In the genomic region with DNA sequence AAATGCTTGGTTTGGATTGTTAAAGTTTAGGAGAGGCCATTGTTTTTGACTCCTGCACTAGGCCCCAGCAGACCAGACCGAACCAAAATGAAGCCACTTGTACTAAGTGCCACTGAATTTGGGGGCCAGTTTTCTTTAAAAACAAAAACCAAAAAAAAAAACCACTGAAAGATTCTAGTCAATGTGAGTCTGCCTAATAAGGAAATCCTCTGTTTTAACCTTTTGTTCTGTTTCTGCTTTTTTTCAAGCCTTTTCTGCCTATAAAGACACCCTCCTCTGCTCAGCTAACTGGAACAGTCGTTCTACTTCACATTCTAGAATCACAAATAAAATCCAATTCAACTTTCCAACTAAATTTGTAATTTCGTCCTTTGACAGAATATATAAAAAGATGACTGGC, we compare ENCODE assay signal across 13 cellular contexts.
DNase-seq lines count a peak whose midpoint lies in the region; ATAC-seq and TF ChIP-seq lines count a peak whose summit lies in the region.
"Had no signal": no experiment of that assay in that cellular context is flagged by ENCODE, and none has a peak within 500 bp of the region (broad histone marks: within the 10 kb centered on the region; RNA-seq: fewer than 3 reads in every experiment).

No MANE protein-coding gene starts in this region.

- peak overlapping the region; percentile 93 for H3K27ac Mint-ChIP-seq in T-helper 2 cell treated with Interferon-gamma antibody and Interleukin-4, amounts not matched to agents 5 μg/mL and 100 μg/mL, for 36 hours
- H3K27ac Mint-ChIP-seq in memory B cell = peak overlapping the region; percentile 47

- no peaks in the 10 kb centered on the region for H3K27me3 Mint-ChIP-seq in T-helper 2 cell treated with Interferon-gamma antibody and Interleukin-4, amounts not matched to agents 5 μg/mL and 100 μg/mL, for 36 hours (ENCODE audit: low read depth)
- no peaks in the 10 kb centered on the region for H3K27me3 Mint-ChIP-seq in memory B cell

- no peak for DNase-seq in left ventricle myocardium inferior
- DNase-seq in right cardiac atrium = no peak
- no peak for DNase-seq in T-helper 2 cell treated with Interferon-gamma antibody and Interleukin-4, amounts not matched to agents 5 μg/mL and 100 μg/mL, for 36 hours (ENCODE audit: low spot score)
- DNase-seq in memory B cell (ENCODE audit: low spot score in 2 of 2) = no peak
- DNase-seq in HuH-7 (ENCODE audit: low spot score) = no peak
- no peak for DNase-seq in NCI-H748 treated with DMSO at 0.1 percent for 48 hours (lab: John Stamatoyannopoulos, UW)
- DNase-seq in central memory CD4-positive, alpha-beta T cell = no peak
- DNase-seq in iPS-NIHi7 (ENCODE audit: extremely low spot score) = no peak
- DNase-seq: BE2C; GF-D8; SIG-M5; stimulated activated CD4-positive, alpha-beta T cell treated with anti-CD3 and anti-CD28 coated beads, Interleukin-15, amount 100 ng/mL, for 24 hours had no signal

- no peaks in the 10 kb centered on the region for H3K36me3 ChIP-seq in left ventricle myocardium inferior
- H3K36me3 ChIP-seq: BE2C, HAP-1 had no signal

- 72% methylated on average over 3 of the region's 3 CpGs for WGBS in right cardiac atrium

- H3K4me3 ChIP-seq in left ventricle myocardium inferior (no peak overlapping the region), right cardiac atrium (ENCODE audit: low read length) (no peak overlapping the region)
- H3K4me3 ChIP-seq: HAP-1 had no signal

- peaks cover 44% of the 10 kb centered on the region for H3K36me3 Mint-ChIP-seq in T-helper 2 cell treated with Interferon-gamma antibody and Interleukin-4, amounts not matched to agents 5 μg/mL and 100 μg/mL, for 36 hours (ENCODE audit: low read depth)
- peaks cover 7% of the 10 kb centered on the region for H3K36me3 Mint-ChIP-seq in memory B cell

- H3K4me1 ChIP-seq in left ventricle myocardium inferior = peaks cover 67% of the 10 kb centered on the region
- H3K4me1 ChIP-seq in right cardiac atrium (ENCODE audit: control insufficient read depth, insufficient read depth, low read length) = peaks cover 22% of the 10 kb centered on the region

- ATAC-seq in right cardiac atrium = no peak
- ATAC-seq in memory B cell (ENCODE audit: low read depth) = peak; percentile 29

- intact Hi-C loops in left ventricle myocardium inferior (cut with micrococcal nuclease) (no loop called here), right cardiac atrium (cut with DNase I) (loop anchor here (5.0 to 10.0 kb wide), 2 partner anchors 61 to 64 kb away; a partner anchor contains a TSS)

- no peaks in the 10 kb centered on the region for H3K9me3 Mint-ChIP-seq in T-helper 2 cell treated with Interferon-gamma antibody and Interleukin-4, amounts not matched to agents 5 μg/mL and 100 μg/mL, for 36 hours
- H3K9me3 Mint-ChIP-seq in memory B cell = no peaks in the 10 kb centered on the region

- H3K27ac ChIP-seq in left ventricle myocardium inferior (replicated peaks) = peak overlapping the region; percentile 87
- H3K27ac ChIP-seq in right cardiac atrium (ENCODE audit: low read length) = no peak overlapping the region

- peaks cover 78% of the 10 kb centered on the region for H3K4me1 Mint-ChIP-seq in T-helper 2 cell treated with Interferon-gamma antibody and Interleukin-4, amounts not matched to agents 5 μg/mL and 100 μg/mL, for 36 hours (ENCODE audit: low read depth)
- peaks cover 20% of the 10 kb centered on the region for H3K4me1 Mint-ChIP-seq in memory B cell

- no peaks in the 10 kb centered on the region for H3K9me3 ChIP-seq in left ventricle myocardium inferior (replicated peaks)
- no peaks in the 10 kb centered on the region for H3K9me3 ChIP-seq in right cardiac atrium (ENCODE audit: control insufficient read depth, low read length)
- H3K9me3 ChIP-seq: BE2C, HAP-1 had no signal

- no peaks in the 10 kb centered on the region for H3K27me3 ChIP-seq in left ventricle myocardium inferior (ENCODE audit: low read depth)
- no peaks in the 10 kb centered on the region for H3K27me3 ChIP-seq in right cardiac atrium (ENCODE audit: control insufficient read depth, insufficient read depth)
- H3K27me3 ChIP-seq: BE2C had no signal

- peak overlapping the region; percentile 87 for H3K4me3 Mint-ChIP-seq in T-helper 2 cell treated with Interferon-gamma antibody and Interleukin-4, amounts not matched to agents 5 μg/mL and 100 μg/mL, for 36 hours
- no peak overlapping the region for H3K4me3 Mint-ChIP-seq in memory B cell

- TF ChIP-seq CTCF in left ventricle myocardium inferior (IDR thresholded peaks at IDR 0.05; ENCODE audit: borderline replicate concordance) = no peak
